3 cellular contexts compared by ENCODE assay signal in the genomic region with DNA sequence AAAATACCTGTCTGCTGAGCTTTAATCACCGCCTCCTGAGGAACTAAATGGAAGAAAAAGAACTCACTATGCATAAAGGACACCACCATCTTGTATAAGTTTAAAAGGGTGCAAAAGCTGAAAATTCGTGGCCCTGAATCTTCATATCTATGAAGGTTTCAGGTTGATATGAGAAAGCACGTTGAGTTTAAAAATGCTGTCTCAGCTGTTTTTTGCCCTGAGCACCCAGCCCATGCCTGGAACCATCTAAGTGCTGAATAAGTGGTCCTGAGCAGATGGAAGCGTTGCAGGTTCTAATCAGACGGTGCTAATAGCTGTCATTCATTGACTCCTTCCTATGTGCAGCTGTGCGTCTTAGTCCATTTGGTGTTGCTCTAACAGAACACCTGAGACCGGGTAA.
TF ChIP-seq lines count a peak whose summit lies in the region.

No MANE protein-coding gene starts in this region.

TF ChIP-seq in HepG2, 621 proteins besides CTCF, POLR2A, EP300 and RAD21:
- TF ChIP-seq THAP9 (CRISPR knock-in tag; IDR thresholded peaks at IDR 0.05; ENCODE audit: borderline replicate concordance), result no peak
- TF ChIP-seq MAFK (conservative IDR thresholded peaks at IDR 0.05 in 1 of 2, IDR thresholded peaks at IDR 0.05 in 1 of 2; ENCODE audit: low read length in 2 of 2), result peak; percentile 99
- TF ChIP-seq NR2F1 (CRISPR knock-in tag; IDR thresholded peaks at IDR 0.05), result no peak
- peak; percentile 98 for TF ChIP-seq MAFF (IDR thresholded peaks at IDR 0.05; ENCODE audit: low read depth, low read length)

TF ChIP-seq in IMR-90, 13 proteins besides CTCF, POLR2A, EP300 and RAD21:
- TF ChIP-seq BHLHE40 (IDR thresholded peaks at IDR 0.05; ENCODE audit: low read depth, low read length) (no peak), NFE2L2 (IDR thresholded peaks at IDR 0.05; ENCODE audit: low read depth, low read length) (no peak), MAFK (IDR thresholded peaks at IDR 0.05; ENCODE audit: low read depth, low read length) (peak; percentile 94)

TF ChIP-seq in H1, 55 proteins besides CTCF, POLR2A, EP300 and RAD21:
- TF ChIP-seq POLR2AphosphoS5 (IDR thresholded peaks at IDR 0.05; ENCODE audit: low read depth, low read length), result no peak
- TF ChIP-seq MAFK (IDR thresholded peaks at IDR 0.05; ENCODE audit: low read depth, low read length), result peak; percentile 81
